In the genomic region with DNA sequence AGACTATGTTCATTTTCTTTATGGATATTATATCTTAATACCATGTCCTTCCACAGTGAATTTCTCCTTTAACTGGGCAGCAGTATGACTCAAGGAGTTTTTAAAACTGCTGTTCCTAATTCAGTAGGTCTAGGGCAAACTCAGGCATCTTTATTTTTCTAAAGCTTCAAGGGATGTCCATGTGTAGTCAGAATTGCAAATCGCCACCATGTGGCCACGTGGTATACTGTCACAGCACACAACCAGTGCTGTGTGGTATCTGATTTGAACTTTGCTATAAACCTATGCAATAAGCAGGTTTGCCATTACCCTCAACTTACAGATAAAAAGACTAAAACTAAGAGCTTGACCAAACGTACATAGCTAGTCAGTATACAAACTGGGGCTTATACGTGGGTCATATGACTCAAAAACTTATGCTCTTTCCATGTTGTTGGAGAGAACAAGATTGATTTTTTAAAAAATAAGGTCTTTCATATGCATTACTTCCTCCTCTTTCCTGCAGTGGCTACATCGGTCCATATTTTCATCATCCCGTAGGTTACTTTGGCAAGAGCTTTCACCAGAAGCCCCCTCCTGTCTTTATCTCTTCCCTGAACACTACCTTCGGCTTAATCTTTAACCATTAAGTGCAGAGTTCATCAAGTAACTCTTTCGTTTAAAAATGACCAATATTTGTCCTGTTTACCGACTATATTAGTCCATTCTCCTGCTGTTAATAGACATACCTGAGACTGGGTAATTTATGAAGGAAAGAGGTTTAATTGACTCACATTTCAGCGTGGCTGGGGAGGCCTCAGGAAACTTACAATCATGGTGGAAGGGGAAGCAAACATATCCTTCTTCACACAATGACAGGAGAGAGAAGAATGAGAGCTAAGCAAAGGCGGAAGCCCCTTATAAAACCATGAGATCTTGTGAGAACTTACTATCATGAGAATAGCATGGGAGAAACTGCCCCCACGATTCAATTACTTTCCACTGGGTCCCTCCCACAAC, we compare ENCODE assay signal across 1 cellular context.
TF ChIP-seq lines count a peak whose summit lies in the region.

No MANE protein-coding gene starts in this region.

TF ChIP-seq in SK-N-SH treated with all-trans-retinoic acid at 6 μM for 48 hours, 23 proteins besides CTCF, POLR2A, EP300 and RAD21 (continued from another document):
- TF ChIP-seq CSDC2 (CRISPR knock-in tag; IDR thresholded peaks at IDR 0.05), result no peak
- no peak for TF ChIP-seq ISL1 (CRISPR knock-in tag; IDR thresholded peaks at IDR 0.05)
- no peak for TF ChIP-seq RARB (CRISPR knock-in tag; IDR thresholded peaks at IDR 0.05)
- TF ChIP-seq TOX (CRISPR knock-in tag; IDR thresholded peaks at IDR 0.05; ENCODE audit: borderline replicate concordance), result no peak
- TF ChIP-seq, protein P1, sequence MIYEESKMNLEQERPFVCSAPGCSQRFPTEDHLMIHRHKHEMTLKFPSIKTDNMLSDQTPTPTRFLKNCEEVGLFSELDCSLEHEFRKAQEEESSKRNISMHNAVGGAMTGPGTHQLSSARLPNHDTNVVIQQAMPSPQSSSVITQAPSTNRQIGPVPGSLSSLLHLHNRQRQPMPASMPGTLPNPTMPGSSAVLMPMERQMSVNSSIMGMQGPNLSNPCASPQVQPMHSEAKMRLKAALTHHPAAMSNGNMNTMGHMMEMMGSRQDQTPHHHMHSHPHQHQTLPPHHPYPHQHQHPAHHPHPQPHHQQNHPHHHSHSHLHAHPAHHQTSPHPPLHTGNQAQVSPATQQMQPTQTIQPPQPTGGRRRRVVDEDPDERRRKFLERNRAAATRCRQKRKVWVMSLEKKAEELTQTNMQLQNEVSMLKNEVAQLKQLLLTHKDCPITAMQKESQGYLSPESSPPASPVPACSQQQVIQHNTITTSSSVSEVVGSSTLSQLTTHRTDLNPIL (CRISPR knock-in tag; IDR thresholded peaks at IDR 0.05; ENCODE audit: low read depth), result no peak
- TF ChIP-seq, protein P2, sequence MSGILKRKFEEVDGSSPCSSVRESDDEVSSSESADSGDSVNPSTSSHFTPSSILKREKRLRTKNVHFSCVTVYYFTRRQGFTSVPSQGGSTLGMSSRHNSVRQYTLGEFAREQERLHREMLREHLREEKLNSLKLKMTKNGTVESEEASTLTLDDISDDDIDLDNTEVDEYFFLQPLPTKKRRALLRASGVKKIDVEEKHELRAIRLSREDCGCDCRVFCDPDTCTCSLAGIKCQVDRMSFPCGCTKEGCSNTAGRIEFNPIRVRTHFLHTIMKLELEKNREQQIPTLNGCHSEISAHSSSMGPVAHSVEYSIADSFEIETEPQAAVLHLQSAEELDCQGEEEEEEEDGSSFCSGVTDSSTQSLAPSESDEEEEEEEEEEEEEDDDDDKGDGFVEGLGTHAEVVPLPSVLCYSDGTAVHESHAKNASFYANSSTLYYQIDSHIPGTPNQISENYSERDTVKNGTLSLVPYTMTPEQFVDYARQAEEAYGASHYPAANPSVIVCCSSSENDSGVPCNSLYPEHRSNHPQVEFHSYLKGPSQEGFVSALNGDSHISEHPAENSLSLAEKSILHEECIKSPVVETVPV (CRISPR knock-in tag; IDR thresholded peaks at IDR 0.05), result no peak
